ENCODE assay signal across 27 cellular contexts in the genomic region with DNA sequence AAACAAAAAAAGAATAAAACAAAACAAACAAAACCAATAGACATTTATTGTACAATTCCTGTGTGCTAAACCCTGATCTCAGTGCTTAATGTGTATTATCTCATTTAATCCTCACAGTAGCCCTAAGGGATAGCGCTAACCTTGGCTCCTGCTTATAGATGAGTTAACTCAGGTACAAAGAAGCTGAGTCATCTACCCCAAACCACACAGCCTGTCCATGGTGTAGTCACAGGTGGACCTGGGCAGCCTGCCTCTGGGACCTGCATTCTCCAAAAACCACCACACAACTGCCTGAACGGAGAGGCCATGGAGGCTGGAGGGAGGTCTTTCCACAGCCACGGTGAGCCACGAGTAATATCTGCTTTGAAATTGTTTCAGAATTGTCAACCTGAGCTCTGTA. TPM values are rescaled to one million over a fixed set of nuclear protein-coding genes. Genes with fewer than 3 reads are reported as not detected.
DNase-seq lines count a peak whose midpoint lies in the region; FAIRE-seq and TF ChIP-seq lines count a peak whose summit lies in the region.
"Had no signal": no experiment of that assay in that cellular context is flagged by ENCODE, and none has a peak within 500 bp of the region (broad histone marks: within the 10 kb centered on the region; RNA-seq: fewer than 3 reads in every experiment).

No MANE protein-coding gene starts in this region.

- no peak overlapping the region for H3K4me3 ChIP-seq in breast epithelium
- no peak overlapping the region for H3K4me3 ChIP-seq in esophagus muscularis mucosa

- H3K27ac Mint-ChIP-seq in MCF 10A (ENCODE audit: low read depth, unreplicated experiment) = no peak overlapping the region
- H3K27ac Mint-ChIP-seq: B cell, CD14-positive monocyte had no signal

- POLR2A ChIA-PET in MCF 10A (lab: Yijun Ruan, JAX) = no interaction called here

- H3K27me3 Mint-ChIP-seq in MCF 10A (ENCODE audit: insufficient read depth, unreplicated experiment) = no peaks in the 10 kb centered on the region

- no peak for TF ChIP-seq EP300 in esophagus muscularis mucosa (IDR thresholded peaks at IDR 0.05)

- no peak overlapping the region for H3K4me3 Mint-ChIP-seq in MCF 10A (ENCODE audit: unreplicated experiment)
- H3K4me3 Mint-ChIP-seq: B cell, CD14-positive monocyte had no signal

- TF ChIP-seq POLR2A in breast epithelium (IDR thresholded peaks at IDR 0.05) = no peak
- no peak for TF ChIP-seq POLR2A in esophagus muscularis mucosa (IDR thresholded peaks at IDR 0.05; ENCODE audit: low read depth)

- FAIRE-seq in GM19239 (lab: Jason Lieb, UNC) = no peak
- FAIRE-seq: D721Med, GM18507, RCC 7860 had no signal

- H3K36me3 Mint-ChIP-seq in MCF 10A (ENCODE audit: insufficient read depth, unreplicated experiment) = peaks cover 4% of the 10 kb centered on the region
- H3K36me3 Mint-ChIP-seq: CD14-positive monocyte had no signal

- no peak overlapping the region for H3K27ac ChIP-seq in breast epithelium
- H3K27ac ChIP-seq in esophagus muscularis mucosa (replicated peaks in 1 of 4) = no peak overlapping the region
- H3K27ac ChIP-seq: KMS-11 had no signal

- H3K4me1 Mint-ChIP-seq in MCF 10A (ENCODE audit: insufficient read depth, unreplicated experiment) = peaks cover 2% of the 10 kb centered on the region

- peak; percentile 62 for DNase-seq in MCF 10A (ENCODE audit: unreplicated experiment)
- DNase-seq in breast epithelium (ENCODE audit: low spot score in 2 of 2) = no peak
- peak; percentile 33 for DNase-seq in SW480 (ENCODE audit: low spot score)
- DNase-seq in esophagus muscularis mucosa (ENCODE audit: extremely low spot score) = peak; percentile 84
- peak; percentile 52 for DNase-seq in posterior vena cava (ENCODE audit: low spot score)
- no peak for DNase-seq in NOMO-1 treated with DMSO at 0.1 percent for 48 hours (lab: John Stamatoyannopoulos, UW; ENCODE audit: unreplicated experiment)
- DNase-seq in GM19239 (ENCODE audit: insufficient read length, low spot score) = no peak
- no peak for DNase-seq in GM19238 (ENCODE audit: insufficient read length, low spot score)
- DNase-seq: 8988T, DMS53, GDM1, H7, MV-4-11, NCI-H1105 treated with DMSO at 0.1 percent for 48 hours, NCI-H1694, NCI-H2081, NCI-H2171, NCI-H345, NCI-H524, NCI-H774, Right ventricle myocardium superior had no signal

- no TSS peak for BruUV-seq in MCF 10A (replicated peaks; lab: Mats Ljungman, UMichigan)

- H3K27me3 ChIP-seq in breast epithelium (no peaks in the 10 kb centered on the region), esophagus muscularis mucosa (no peaks in the 10 kb centered on the region)

- intact Hi-C loops in MCF 10A (cut with micrococcal nuclease) (no loop called here), breast epithelium (cut with DNase I; ENCODE audit: low total_unique reads) (loop anchor here (5.0 kb wide), 1 partner anchor 1428 kb away; no protein-coding TSS in a partner anchor), esophagus muscularis mucosa (cut with DNase I) (no loop called here), posterior vena cava (cut with DNase I) (no loop called here)

- H3K9me3 ChIP-seq in breast epithelium = no peaks in the 10 kb centered on the region
- H3K9me3 ChIP-seq in esophagus muscularis mucosa = no peaks in the 10 kb centered on the region

- no peaks in the 10 kb centered on the region for H3K36me3 ChIP-seq in breast epithelium
- no peaks in the 10 kb centered on the region for H3K36me3 ChIP-seq in esophagus muscularis mucosa

- no peaks in the 10 kb centered on the region for H3K4me1 ChIP-seq in breast epithelium
- peaks cover 4 to 8% (median 5%) of the 10 kb centered on the region in 4 donors for H3K4me1 ChIP-seq in esophagus muscularis mucosa

- H3K9me3 Mint-ChIP-seq in MCF 10A (ENCODE audit: unreplicated experiment) = peaks cover 7% of the 10 kb centered on the region
- H3K9me3 Mint-ChIP-seq: CD14-positive monocyte had no signal

- TF ChIP-seq CTCF in MCF 10A (IDR thresholded peaks at IDR 0.05; ENCODE audit: unreplicated experiment) (no peak), breast epithelium (IDR thresholded peaks at IDR 0.05) (no peak), esophagus muscularis mucosa (IDR thresholded peaks at IDR 0.05) (no peak)

- 96% methylated on average over 4 of the region's 4 CpGs for WGBS in esophagus muscularis mucosa

- CTCF ChIA-PET in MCF 10A (lab: Yijun Ruan, JAX) = interaction anchor here (0.7 to 1.1 kb wide), 2 partner anchors 18 to 24 kb away, joined by 3 to 4 read pairs; no protein-coding TSS in a partner anchor

RNA-seq across cellular contexts. Expression of gene CLN6, which starts 5.5 kb away (rescaled TPM):
- total RNA-seq in MCF 10A (2022) = 26.5 and 31.4 TPM in 2 replicates
- 10 to 100 TPM; 16.5 to 23.1 (median 18.4) TPM for total RNA-seq in breast epithelium
- 10 to 100 TPM; 13.4 to 18.2 (median 16.1) TPM for total RNA-seq in esophagus muscularis mucosa
- 10 to 100 TPM; 14.9 TPM for total RNA-seq in posterior vena cava

RNA-seq across cellular contexts. Expression of gene CALML4, which starts 29.9 kb away (rescaled TPM):
- total RNA-seq in MCF 10A (2022) = 2.3 and 3.3 TPM in 2 replicates
- 1 to 10 TPM; 5.3 to 7.9 (median 6.0) TPM for total RNA-seq in breast epithelium
- total RNA-seq in esophagus muscularis mucosa = 10 to 100 TPM; 14.2 to 45.8 (median 32.1) TPM
- total RNA-seq in posterior vena cava = 1 to 10 TPM; 5.7 to 8.4 TPM

RNA-seq across cellular contexts. Expression of gene FEM1B, which starts 42.5 kb away (rescaled TPM):
- total RNA-seq in MCF 10A (2022) (50.7 and 70.2 TPM in 2 replicates), breast epithelium (10 to 100 TPM; 48.5 to 82.7 (median 60.0) TPM), esophagus muscularis mucosa (10 to 100 TPM; 53.1 to 71.5 (median 56.5) TPM), posterior vena cava (100 to 1,000 TPM in 1 of 2 donors, 10 to 100 TPM in 1; 98.5 to 138 TPM)

Comparison
In these comparisons a context has a peak if more than half of its experiments do, and no peak if none do; other contexts are left out.
1. DNase-seq: peak in MCF 10A (single experiment), SW480 (single experiment), esophagus muscularis mucosa (single experiment) and posterior vena cava (single experiment); none in breast epithelium (0 of 2), NOMO-1 treated with DMSO at 0.1 percent for 48 hours (single experiment), GM19239 (single experiment) and GM19238 (single experiment).